Comparison of ENCODE assay signal across 1 cellular context in the genomic region with DNA sequence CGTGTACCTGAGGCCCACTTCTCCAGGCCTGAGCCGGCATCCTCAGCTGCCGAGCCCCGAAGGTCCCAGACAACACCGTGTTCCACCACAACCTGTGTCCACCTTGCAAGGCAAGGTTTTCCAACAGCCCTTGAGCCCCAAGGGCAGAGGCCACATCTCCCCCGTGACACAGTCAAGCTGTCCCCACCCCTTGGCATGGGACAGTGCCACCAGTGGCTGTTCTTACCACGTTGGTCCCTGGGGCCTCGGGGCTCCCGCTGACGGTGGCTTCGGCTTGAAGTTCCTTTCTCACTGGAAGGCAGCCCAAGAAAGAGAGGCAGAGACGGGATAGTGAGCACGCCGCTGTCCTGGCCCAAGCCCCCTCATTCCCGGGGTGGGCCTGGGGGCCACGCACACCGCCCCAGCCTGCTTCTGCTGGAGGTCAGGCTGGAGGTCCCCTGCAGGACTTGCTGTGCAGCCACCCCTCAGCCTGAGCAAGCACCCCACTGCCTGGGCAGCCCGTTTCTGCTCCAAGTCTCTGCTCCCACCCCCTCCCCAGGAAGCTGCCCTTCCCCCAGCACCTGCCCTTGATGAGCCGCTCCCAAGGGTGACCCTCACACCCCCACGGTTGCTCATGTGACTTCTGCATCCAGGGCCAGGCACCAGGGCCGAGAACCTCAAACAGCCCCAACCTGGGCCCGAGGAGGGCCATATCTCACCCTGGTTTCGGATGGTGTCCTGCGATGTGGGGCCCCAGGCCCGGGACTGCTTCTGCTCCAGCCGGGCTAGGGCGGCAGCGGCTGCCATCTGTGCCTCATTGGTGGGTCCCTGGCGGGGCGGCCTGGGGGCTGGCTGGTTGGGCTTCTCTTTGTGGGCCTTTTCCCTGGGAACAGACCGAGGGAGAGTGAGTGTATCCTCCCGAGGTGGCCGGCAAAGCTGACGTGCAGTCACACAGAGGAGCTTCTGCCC.
TF ChIP-seq lines count a peak whose summit lies in the region.

No MANE protein-coding gene starts in this region.

TF ChIP-seq in H1, 55 proteins besides CTCF, POLR2A, EP300 and RAD21:
- TF ChIP-seq POLR2AphosphoS5 (IDR thresholded peaks at IDR 0.05; ENCODE audit: low read depth, low read length) (no peak; the same call in none of the 2 replicates), TBP (IDR thresholded peaks at IDR 0.05; ENCODE audit: low read depth, low read length) (no peak), SIX5 (IDR thresholded peaks at IDR 0.05; ENCODE audit: low read depth, low read length) (no peak), HDAC6 (IDR thresholded peaks at IDR 0.05; ENCODE audit: low read depth, low read length) (no peak), TAF1 (IDR thresholded peaks at IDR 0.05; ENCODE audit: low read depth, low read length) (no peak), TAF7 (optimal IDR thresholded peaks at IDR 0.05; ENCODE audit: borderline replicate concordance, low read depth, low read length) (no peak), BCL11A (IDR thresholded peaks at IDR 0.05; ENCODE audit: low read depth in 2 of 2, low read length in 2 of 2) (no peak), EGR1 (IDR thresholded peaks at IDR 0.05; ENCODE audit: borderline replicate concordance, low read depth, low read length) (no peak), FOSL1 (IDR thresholded peaks at IDR 0.05; ENCODE audit: insufficient read depth, low read depth, low read length) (no peak)
TF ChIP-seq in H1: peak in this region for 0.
